11 cellular contexts compared by ENCODE assay signal in genomic region chr15:92617197-92618037, GRCh38. TPM values are rescaled to one million over a fixed set of nuclear protein-coding genes. Genes with fewer than 3 reads are reported as not detected.
DNase-seq lines count a peak whose midpoint lies in the region; ATAC-seq and TF ChIP-seq lines count a peak whose summit lies in the region.
"Had no signal": no experiment of that assay in that cellular context is flagged by ENCODE, and none has a peak within 500 bp of the region (broad histone marks: within the 10 kb centered on the region; RNA-seq: fewer than 3 reads in every experiment).

No MANE protein-coding gene starts in this region.

- no peak overlapping the region for H3K27ac ChIP-seq in tibial artery
- H3K27ac ChIP-seq: RWPE1, skin epidermis had no signal

- intact Hi-C loops in tibial artery (cut with DNase I; ENCODE audit: low total_unique reads) = loop anchor here (10.0 kb wide), 1 partner anchor 97 kb away; no protein-coding TSS in a partner anchor

- H3K4me3 ChIP-seq in LNCaP clone FGC (ENCODE audit: low read depth, low read length) (no peak overlapping the region), tibial artery (no peak overlapping the region)
- H3K4me3 ChIP-seq: skin epidermis had no signal

- H3K4me1 Mint-ChIP-seq in WTC11 = peaks cover 18% of the 10 kb centered on the region

- no peaks in the 10 kb centered on the region for H3K27me3 Mint-ChIP-seq in WTC11 (ENCODE audit: low read depth)

- no peak overlapping the region for H3K4me3 Mint-ChIP-seq in WTC11

- CTCF ChIA-PET in WTC11 (lab: Charles Lee) = interaction anchor here (0.9 kb wide), 1 partner anchor 97 kb away, joined by 3 read pairs; no protein-coding TSS in a partner anchor

- H3K27ac Mint-ChIP-seq in WTC11 = peak overlapping the region; percentile 89

- no peaks in the 10 kb centered on the region for H3K36me3 ChIP-seq in tibial artery

- H3K4me1 ChIP-seq in tibial artery = peaks cover 0 to 36% (median 10%) of the 10 kb centered on the region in 4 donors

- H3K27me3 ChIP-seq in tibial artery = no peaks in the 10 kb centered on the region

- no peak for TF ChIP-seq CTCF in LNCaP clone FGC (IDR thresholded peaks at IDR 0.05; ENCODE audit: control insufficient read depth, extremely low read depth, insufficient read depth)
- TF ChIP-seq CTCF in WTC11 (IDR thresholded peaks at IDR 0.05) = no peak
- TF ChIP-seq CTCF in tibial artery (IDR thresholded peaks at IDR 0.05) = no peak

- ATAC-seq in WTC11 (peak; percentile 36), GM18517 (IDR thresholded peaks at IDR 0.05; ENCODE audit: unreplicated experiment) (no peak), GM21619 (IDR thresholded peaks at IDR 0.05; ENCODE audit: unreplicated experiment) (no peak), esophagus mucosa (no peak)

- DNase-seq in LNCaP clone FGC (ENCODE audit: low read depth) (peak; percentile 58), WTC11 (ENCODE audit: low spot score) (no peak), kidney tubule cell (ENCODE audit: low spot score) (peak; percentile 45), tibial artery (peak; percentile 46 to 63), NCI-H1436 treated with DMSO at 0.1 percent for 48 hours (lab: John Stamatoyannopoulos, UW) (no peak)
- DNase-seq: cerebellar nuclear complex had no signal

- POLR2A ChIA-PET in WTC11 (lab: Charles Lee) = no interaction called here

- no peaks in the 10 kb centered on the region; the same call in 1 of the 2 replicates for H3K36me3 Mint-ChIP-seq in WTC11

- H3K9me3 Mint-ChIP-seq in WTC11 = no peaks in the 10 kb centered on the region

- no peaks in the 10 kb centered on the region for H3K9me3 ChIP-seq in tibial artery

TF ChIP-seq in WTC11, 78 proteins besides CTCF, POLR2A, EP300 and RAD21:
- peak; percentile 57; the same call in 1 of the 2 replicates for TF ChIP-seq GABPB1 (CRISPR knock-in tag; IDR thresholded peaks at IDR 0.05)
- TF ChIP-seq, protein P1, sequence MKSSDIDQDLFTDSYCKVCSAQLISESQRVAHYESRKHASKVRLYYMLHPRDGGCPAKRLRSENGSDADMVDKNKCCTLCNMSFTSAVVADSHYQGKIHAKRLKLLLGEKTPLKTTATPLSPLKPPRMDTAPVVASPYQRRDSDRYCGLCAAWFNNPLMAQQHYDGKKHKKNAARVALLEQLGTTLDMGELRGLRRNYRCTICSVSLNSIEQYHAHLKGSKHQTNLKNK (CRISPR knock-in tag; IDR thresholded peaks at IDR 0.05) = no peak
- TF ChIP-seq, protein P2, sequence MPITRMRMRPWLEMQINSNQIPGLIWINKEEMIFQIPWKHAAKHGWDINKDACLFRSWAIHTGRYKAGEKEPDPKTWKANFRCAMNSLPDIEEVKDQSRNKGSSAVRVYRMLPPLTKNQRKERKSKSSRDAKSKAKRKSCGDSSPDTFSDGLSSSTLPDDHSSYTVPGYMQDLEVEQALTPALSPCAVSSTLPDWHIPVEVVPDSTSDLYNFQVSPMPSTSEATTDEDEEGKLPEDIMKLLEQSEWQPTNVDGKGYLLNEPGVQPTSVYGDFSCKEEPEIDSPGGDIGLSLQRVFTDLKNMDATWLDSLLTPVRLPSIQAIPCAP (CRISPR knock-in tag; IDR thresholded peaks at IDR 0.05) = no peak
- no peak for TF ChIP-seq PRRX2 (CRISPR knock-in tag; IDR thresholded peaks at IDR 0.05)

RNA-seq across cellular contexts. Expression of gene FAM174B, which starts 38.2 kb away (rescaled TPM):
- 19.0 to 22.1 TPM (median 21.8 TPM) in 3 replicates for total RNA-seq in WTC11 (2021)
- total RNA-seq in esophagus mucosa = 4.3 TPM

Comparison
In these comparisons a context has a peak if more than half of its experiments do, and no peak if none do; other contexts are left out.
1. DNase-seq: peak in LNCaP clone FGC (single experiment), kidney tubule cell (single experiment) and tibial artery (2 of 2); none in WTC11 (single experiment) and NCI-H1436 treated with DMSO at 0.1 percent for 48 hours (single experiment).